In the genomic region with DNA sequence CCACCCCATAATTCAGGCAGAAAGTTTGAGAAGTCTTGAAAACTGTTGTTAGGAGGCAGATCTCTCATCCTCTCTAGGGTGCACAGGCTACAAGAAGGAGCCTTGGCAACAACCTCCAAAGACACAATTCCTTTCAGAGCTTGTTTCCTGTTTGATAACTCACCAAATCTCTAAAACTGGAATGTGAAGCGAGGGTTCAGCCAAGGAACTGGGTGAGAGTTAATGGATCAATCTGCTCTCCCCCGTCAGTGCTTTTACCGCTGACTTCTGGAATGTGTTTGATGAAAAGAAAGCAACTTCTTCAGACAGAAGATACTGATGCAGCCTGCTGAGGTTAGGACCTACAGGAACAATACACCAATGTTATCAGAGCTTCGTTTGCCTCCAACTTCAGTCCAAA, we compare ENCODE assay signal across 16 cellular contexts.
DNase-seq lines count a peak whose midpoint lies in the region; ATAC-seq and TF ChIP-seq lines count a peak whose summit lies in the region.
"Had no signal": no experiment of that assay in that cellular context is flagged by ENCODE, and none has a peak within 500 bp of the region (broad histone marks: within the 10 kb centered on the region; RNA-seq: fewer than 3 reads in every experiment).

No MANE protein-coding gene starts in this region.

- H3K4ac ChIP-seq in trophoblast cell (ENCODE audit: low read depth, low read length) = no peak overlapping the region

- H3K4me3 ChIP-seq in GM23338 (no peak overlapping the region), trophoblast cell (ENCODE audit: low read depth, low read length) (no peak overlapping the region)
- H3K4me3 ChIP-seq: gastroesophageal sphincter had no signal

- H3K27me3 ChIP-seq in GM23338 (ENCODE audit: insufficient read depth) = no peaks in the 10 kb centered on the region
- no peaks in the 10 kb centered on the region for H3K27me3 ChIP-seq in trophoblast cell (ENCODE audit: insufficient read depth, low read length)
- H3K27me3 ChIP-seq: gastroesophageal sphincter had no signal

- peaks cover 6% of the 10 kb centered on the region; the same call in 2 of the 3 replicates for H3K4me1 Mint-ChIP-seq in GM23338
- no peaks in the 10 kb centered on the region for H3K4me1 Mint-ChIP-seq in activated CD4-positive, alpha-beta T cell treated with anti-CD3 and anti-CD28 coated beads for 36 hours

- H3K4me3 Mint-ChIP-seq in GM23338 = no peak overlapping the region
- H3K4me3 Mint-ChIP-seq in activated CD4-positive, alpha-beta T cell treated with anti-CD3 and anti-CD28 coated beads for 36 hours = no peak overlapping the region

- H3K79me2 ChIP-seq in GM23338 (replicated peaks; ENCODE audit: insufficient read depth) (no peaks in the 10 kb centered on the region), trophoblast cell (ENCODE audit: control insufficient read depth, insufficient read depth, low read length, poor library complexity) (no peaks in the 10 kb centered on the region)

- H3K27ac Mint-ChIP-seq in GM23338 = no peak overlapping the region
- H3K27ac Mint-ChIP-seq in activated CD4-positive, alpha-beta T cell treated with anti-CD3 and anti-CD28 coated beads for 36 hours = no peak overlapping the region

- peaks cover 7% of the 10 kb centered on the region for H3K79me1 ChIP-seq in trophoblast cell (ENCODE audit: low read length)

- H3K9me3 Mint-ChIP-seq in GM23338 = no peaks in the 10 kb centered on the region
- peaks cover 10% of the 10 kb centered on the region for H3K9me3 Mint-ChIP-seq in activated CD4-positive, alpha-beta T cell treated with anti-CD3 and anti-CD28 coated beads for 36 hours (ENCODE audit: low read depth)

- peak overlapping the region; percentile 43 for H2BK12ac ChIP-seq in trophoblast cell (ENCODE audit: low read length)

- H2AFZ ChIP-seq in GM23338 = peak overlapping the region; percentile 63; the same call in 1 of the 2 replicates
- no peak overlapping the region for H2AFZ ChIP-seq in trophoblast cell (ENCODE audit: insufficient read depth, low read length, poor library complexity)

- no peaks in the 10 kb centered on the region for H3K9me3 ChIP-seq in trophoblast cell (ENCODE audit: insufficient read depth, low read depth, low read length)
- H3K9me3 ChIP-seq: gastroesophageal sphincter had no signal

- CTCF ChIA-PET in activated CD4-positive, alpha-beta T cell treated with anti-CD3 and anti-CD28 coated beads for 36 hours (lab: Charles Lee) = interaction anchor here (1.5 kb wide), 1 partner anchor 13 kb away, joined by 5 read pairs; no protein-coding TSS in a partner anchor

- no peaks in the 10 kb centered on the region for H3K36me3 Mint-ChIP-seq in GM23338 (ENCODE audit: low read depth)
- no peaks in the 10 kb centered on the region for H3K36me3 Mint-ChIP-seq in activated CD4-positive, alpha-beta T cell treated with anti-CD3 and anti-CD28 coated beads for 36 hours (ENCODE audit: low read depth)

- H4K20me1 ChIP-seq in GM23338 (replicated peaks; ENCODE audit: insufficient read depth) = no peaks in the 10 kb centered on the region

- peak overlapping the region; percentile 75 for H2BK120ac ChIP-seq in trophoblast cell (ENCODE audit: insufficient read depth, low read length, poor library complexity)

- intact Hi-C loops in activated CD4-positive, alpha-beta T cell treated with anti-CD3 and anti-CD28 coated beads for 36 hours (cut with DNase I, micrococcal nuclease) = no loop called here

- H3K23ac ChIP-seq in trophoblast cell (ENCODE audit: low read length) = no peak overlapping the region

- POLR2A ChIA-PET in activated CD4-positive, alpha-beta T cell treated with anti-CD3 and anti-CD28 coated beads for 36 hours (lab: Charles Lee) = no interaction called here

- H3K27ac ChIP-seq in GM23338 (ENCODE audit: low read depth) (no peak overlapping the region), trophoblast cell (ENCODE audit: low read depth, low read length) (peak overlapping the region; percentile 12)
- H3K27ac ChIP-seq: gastroesophageal sphincter had no signal

- H3K27me3 Mint-ChIP-seq in GM23338 (ENCODE audit: insufficient read depth, low read depth, poor library complexity) = no peaks in the 10 kb centered on the region
- H3K27me3 Mint-ChIP-seq in activated CD4-positive, alpha-beta T cell treated with anti-CD3 and anti-CD28 coated beads for 36 hours = peaks cover 2% of the 10 kb centered on the region

- no peak overlapping the region for H3K4me2 ChIP-seq in GM23338
- H3K4me2 ChIP-seq in trophoblast cell (ENCODE audit: low read length) = no peak overlapping the region

- no peak overlapping the region for H3K9ac ChIP-seq in trophoblast cell (ENCODE audit: low read length)

- H3K4me1 ChIP-seq in GM23338 (ENCODE audit: insufficient read depth) (no peaks in the 10 kb centered on the region), trophoblast cell (ENCODE audit: control insufficient read depth in 1 of 2, insufficient read depth in 2 of 2, low read length in 2 of 2) (peaks cover 14 to 22% of the 10 kb centered on the region in 2 experiments)
- H3K4me1 ChIP-seq: gastroesophageal sphincter had no signal

- WGBS in trophoblast cell (ENCODE audit: extremely low coverage, insufficient coverage, insufficient read length) = no CpG with 5 or more reads among the region's 4 CpGs

- H3K14ac ChIP-seq in trophoblast cell (ENCODE audit: low read length) = no peak overlapping the region

- no peaks in the 10 kb centered on the region for H3F3A ChIP-seq in GM23338 (replicated peaks; ENCODE audit: low read depth)

- H3K18ac ChIP-seq in trophoblast cell (ENCODE audit: low read length) = no peak overlapping the region

- ATAC-seq in GM23338 (no peak), GM19351 (IDR thresholded peaks at IDR 0.05; ENCODE audit: unreplicated experiment) (no peak), HG02588 (IDR thresholded peaks at IDR 0.05; ENCODE audit: unreplicated experiment) (no peak)
- ATAC-seq in activated CD4-positive, alpha-beta T cell treated with anti-CD3 and anti-CD28 coated beads for 36 hours = no peak
- ATAC-seq: gastroesophageal sphincter had no signal

- DNase-seq in GM23338 (ENCODE audit: low spot score) (no peak), astrocyte of the hippocampus (ENCODE audit: low read depth, low spot score) (peak; percentile 68), iPS-NIHi11 (ENCODE audit: low spot score) (peak; percentile 8), trophoblast cell (no peak), DMS114 treated with DMSO at 0.1 percent for 48 hours (lab: John Stamatoyannopoulos, UW; ENCODE audit: unreplicated experiment) (no peak)
- DNase-seq in activated CD4-positive, alpha-beta T cell treated with anti-CD3 and anti-CD28 coated beads for 36 hours = no peak
- DNase-seq: activated CD4-positive, alpha-beta T cell treated with anti-CD3 and anti-CD28 coated beads for 48 hours; activated naive CD4-positive, alpha-beta T cell treated with anti-CD3 and anti-CD28 coated beads, Interleukin-2, amount 50 U/mL, for 16 hours; DMS 273 treated with DMSO at 0.1 percent for 48 hours; NCI-H2029 treated with DMSO at 0.1 percent for 48 hours; NCI-H524; small intestine; T-helper 9 cell had no signal

- no peak overlapping the region for H4K8ac ChIP-seq in trophoblast cell (ENCODE audit: low read depth, low read length)

- H2AK5ac ChIP-seq in trophoblast cell (ENCODE audit: low read length) = no peak overlapping the region

- H3K9me2 ChIP-seq in GM23338 (ENCODE audit: insufficient read depth) = 0 out of 2 replicates have a peak, but pooled peaks cover 8% of the 10 kb centered on the region

- H4K91ac ChIP-seq in trophoblast cell (ENCODE audit: low read depth, low read length) = peak overlapping the region; percentile 17

- no peak for TF ChIP-seq CTCF in GM23338 (conservative IDR thresholded peaks at IDR 0.05; ENCODE audit: low read depth in 2 of 2)

- H4K12ac ChIP-seq in trophoblast cell (ENCODE audit: low read depth, low read length) = no peak overlapping the region

- peak overlapping the region; percentile 51 for H2BK5ac ChIP-seq in trophoblast cell (ENCODE audit: low read depth, low read length, poor library complexity)

- no peaks in the 10 kb centered on the region for H3K36me3 ChIP-seq in GM23338 (ENCODE audit: insufficient read depth)
- H3K36me3 ChIP-seq in trophoblast cell (ENCODE audit: control insufficient read depth in 1 of 2, insufficient read depth in 2 of 2, low read length in 2 of 2) = no peaks in the 10 kb centered on the region
- H3K36me3 ChIP-seq: gastroesophageal sphincter had no signal

TF ChIP-seq in GM23338, 12 proteins besides CTCF, POLR2A, EP300 and RAD21 (continues in another document):
- TF ChIP-seq ZNF331 (CRISPR knock-in tag; IDR thresholded peaks at IDR 0.05; ENCODE audit: low read depth) = no peak

Comparison
In these comparisons a context has a peak if more than half of its experiments do, and no peak if none do; other contexts are left out.
1. DNase-seq: peak in astrocyte of the hippocampus (single experiment) and iPS-NIHi11 (single experiment); none in GM23338 (single experiment), trophoblast cell (0 of 2), DMS114 treated with DMSO at 0.1 percent for 48 hours (single experiment) and activated CD4-positive, alpha-beta T cell treated with anti-CD3 and anti-CD28 coated beads for 36 hours (single experiment).